19 cellular contexts compared by ENCODE assay signal in the genomic region with DNA sequence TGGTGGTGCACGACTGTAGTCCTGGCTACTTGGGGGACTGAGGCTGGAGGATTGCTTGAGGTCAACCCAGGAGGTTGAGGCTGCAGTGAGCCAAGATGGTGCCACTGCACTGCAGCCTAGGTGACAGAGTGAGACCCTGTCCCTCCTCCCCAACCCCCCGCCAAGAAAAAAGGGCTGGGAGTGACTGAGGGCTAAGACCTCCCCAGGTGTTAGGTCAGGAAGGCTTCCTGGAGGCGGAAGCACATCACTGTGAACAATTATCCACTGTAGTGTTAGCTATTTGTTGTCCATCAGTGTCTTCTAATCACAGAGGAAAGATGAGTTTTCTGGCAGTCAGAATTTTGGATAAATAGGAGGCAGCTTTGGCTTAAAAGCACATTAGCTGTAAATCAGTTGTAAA. TPM values are rescaled to one million over a fixed set of nuclear protein-coding genes. Genes with fewer than 3 reads are reported as not detected.
"Had no signal": no experiment of that assay in that cellular context is flagged by ENCODE, and none has a peak within 500 bp of the region (broad histone marks: within the 10 kb centered on the region; RNA-seq: fewer than 3 reads in every experiment).

No MANE protein-coding gene starts in this region.

- H3K4me3 Mint-ChIP-seq: activated CD4-positive, alpha-beta T cell treated with anti-CD3 and anti-CD28 coated beads, Interleukin-2, amount 10 ng/mL, durations not matched to agents 7 days and 5 days; activated CD8-positive, alpha-beta memory T cell treated with anti-CD3 and anti-CD28 coated beads, Interleukin-2, amount 10 ng/mL, durations not matched to agents 7 days and 5 days; activated T-cell treated with anti-CD3 and anti-CD28 coated beads, Interleukin-2, amount 50 U/mL, for 4 hours; T-helper 1 cell treated with Interleukin-12 subunit alpha and Interleukin-12 subunit beta and Interleukin-4 antibody, amounts not matched to agents 30 μg/mL and 1 μg/mL, for 36 hours had no signal

- H3K27me3 ChIP-seq: heart right ventricle, transverse colon had no signal

- H3K27ac ChIP-seq: coronary artery, heart right ventricle, transverse colon had no signal

- DNase-seq: activated CD4-positive, alpha-beta T cell treated with anti-CD3 and anti-CD28 coated beads, Interleukin-2, amount 10 ng/mL, durations not matched to agents 7 days and 5 days; activated CD4-positive, CD25-positive, alpha-beta regulatory T cell; activated CD8-positive, alpha-beta memory T cell treated with anti-CD3 and anti-CD28 coated beads, Interleukin-2, amount 10 ng/mL, durations not matched to agents 7 days and 5 days; activated gamma-delta T cell; activated T-cell treated with anti-CD3 and anti-CD28 coated beads, Interleukin-2, amount 50 U/mL, for 4 hours; caudate nucleus; effector CD8-positive, alpha-beta T cell; heart right ventricle; left ventricle myocardium superior; mesendoderm; right cardiac atrium; small intestine; stimulated activated naive CD4-positive, alpha-beta T cell; substantia nigra; transverse colon had no signal

- H3K9me3 Mint-ChIP-seq: activated CD4-positive, alpha-beta T cell treated with anti-CD3 and anti-CD28 coated beads, Interleukin-2, amount 10 ng/mL, durations not matched to agents 7 days and 5 days; activated T-cell treated with anti-CD3 and anti-CD28 coated beads, Interleukin-2, amount 50 U/mL, for 4 hours; T-helper 1 cell treated with Interleukin-12 subunit alpha and Interleukin-12 subunit beta and Interleukin-4 antibody, amounts not matched to agents 30 μg/mL and 1 μg/mL, for 36 hours had no signal

- H3K27ac Mint-ChIP-seq: activated CD4-positive, alpha-beta T cell treated with anti-CD3 and anti-CD28 coated beads, Interleukin-2, amount 10 ng/mL, durations not matched to agents 7 days and 5 days; T-helper 1 cell treated with Interleukin-12 subunit alpha and Interleukin-12 subunit beta and Interleukin-4 antibody, amounts not matched to agents 30 μg/mL and 1 μg/mL, for 36 hours had no signal

- ATAC-seq: activated CD8-positive, alpha-beta memory T cell treated with anti-CD3 and anti-CD28 coated beads, Interleukin-2, amount 10 ng/mL, durations not matched to agents 7 days and 5 days; activated T-cell treated with anti-CD3 and anti-CD28 coated beads, Interleukin-2, amount 50 U/mL, for 4 hours; heart right ventricle; left ventricle myocardium superior; right cardiac atrium; SK-N-SH treated with all-trans-retinoic acid at 6 μM for 48 hours had no signal

- H3K27me3 Mint-ChIP-seq: activated CD4-positive, alpha-beta T cell treated with anti-CD3 and anti-CD28 coated beads, Interleukin-2, amount 10 ng/mL, durations not matched to agents 7 days and 5 days; activated CD8-positive, alpha-beta memory T cell treated with anti-CD3 and anti-CD28 coated beads, Interleukin-2, amount 10 ng/mL, durations not matched to agents 7 days and 5 days had no signal

- H3K4me3 ChIP-seq: coronary artery, heart right ventricle, transverse colon had no signal

RNA-seq across cellular contexts. Expression of gene CCDC116, which starts 11.5 kb away (rescaled TPM):
- total RNA-seq: frontal cortex, left ventricle myocardium superior had no signal
